In the genomic region with DNA sequence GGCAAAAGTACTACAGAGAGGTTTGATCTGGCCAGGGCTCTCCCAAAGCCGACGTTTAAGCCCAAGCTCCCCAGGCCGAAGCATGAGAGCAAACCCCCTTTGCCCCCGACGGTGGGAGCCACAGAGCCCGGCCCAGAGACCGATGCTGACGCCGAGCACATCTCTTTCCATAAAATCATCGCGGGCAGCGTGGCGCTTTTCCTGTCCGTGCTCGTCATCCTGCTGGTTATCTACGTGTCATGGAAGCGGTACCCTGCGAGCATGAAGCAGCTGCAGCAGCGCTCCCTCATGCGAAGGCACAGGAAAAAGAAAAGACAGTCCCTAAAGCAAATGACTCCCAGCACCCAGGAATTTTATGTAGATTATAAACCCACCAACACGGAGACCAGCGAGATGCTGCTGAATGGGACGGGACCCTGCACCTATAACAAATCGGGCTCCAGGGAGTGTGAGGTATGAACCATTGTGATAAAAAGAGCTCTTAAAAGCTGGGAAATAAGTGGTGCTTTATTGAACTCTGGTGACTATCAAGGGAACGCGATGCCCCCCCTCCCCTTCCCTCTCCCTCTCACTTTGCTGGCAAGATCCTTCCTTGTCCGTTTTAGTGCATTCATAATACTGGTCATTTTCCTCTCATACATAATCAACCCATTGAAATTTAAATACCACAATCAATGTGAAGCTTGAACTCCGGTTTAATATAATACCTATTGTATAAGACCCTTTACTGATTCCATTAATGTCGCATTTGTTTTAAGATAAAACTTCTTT, we compare ENCODE assay signal across 2 cellular contexts.
TF ChIP-seq lines count a peak whose summit lies in the region.

No MANE protein-coding gene starts in this region.

TF ChIP-seq in SK-N-SH, 30 proteins besides CTCF, POLR2A, EP300 and RAD21 (continued from another document):
- TF ChIP-seq, protein P1, sequence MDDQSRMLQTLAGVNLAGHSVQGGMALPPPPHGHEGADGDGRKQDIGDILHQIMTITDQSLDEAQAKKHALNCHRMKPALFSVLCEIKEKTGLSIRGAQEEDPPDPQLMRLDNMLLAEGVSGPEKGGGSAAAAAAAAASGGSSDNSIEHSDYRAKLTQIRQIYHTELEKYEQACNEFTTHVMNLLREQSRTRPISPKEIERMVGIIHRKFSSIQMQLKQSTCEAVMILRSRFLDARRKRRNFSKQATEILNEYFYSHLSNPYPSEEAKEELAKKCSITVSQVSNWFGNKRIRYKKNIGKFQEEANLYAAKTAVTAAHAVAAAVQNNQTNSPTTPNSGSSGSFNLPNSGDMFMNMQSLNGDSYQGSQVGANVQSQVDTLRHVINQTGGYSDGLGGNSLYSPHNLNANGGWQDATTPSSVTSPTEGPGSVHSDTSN (IDR thresholded peaks at IDR 0.05), result no peak
- no peak for TF ChIP-seq SIN3A (IDR thresholded peaks at IDR 0.05; ENCODE audit: borderline replicate concordance, low read depth, low read length)
- TF ChIP-seq, protein P2, sequence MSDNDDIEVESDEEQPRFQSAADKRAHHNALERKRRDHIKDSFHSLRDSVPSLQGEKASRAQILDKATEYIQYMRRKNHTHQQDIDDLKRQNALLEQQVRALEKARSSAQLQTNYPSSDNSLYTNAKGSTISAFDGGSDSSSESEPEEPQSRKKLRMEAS (IDR thresholded peaks at IDR 0.05; ENCODE audit: low read depth), result no peak
- no peak for TF ChIP-seq MXI1 (IDR thresholded peaks at IDR 0.05; ENCODE audit: low read depth, low read length)
- TF ChIP-seq, protein P3, sequence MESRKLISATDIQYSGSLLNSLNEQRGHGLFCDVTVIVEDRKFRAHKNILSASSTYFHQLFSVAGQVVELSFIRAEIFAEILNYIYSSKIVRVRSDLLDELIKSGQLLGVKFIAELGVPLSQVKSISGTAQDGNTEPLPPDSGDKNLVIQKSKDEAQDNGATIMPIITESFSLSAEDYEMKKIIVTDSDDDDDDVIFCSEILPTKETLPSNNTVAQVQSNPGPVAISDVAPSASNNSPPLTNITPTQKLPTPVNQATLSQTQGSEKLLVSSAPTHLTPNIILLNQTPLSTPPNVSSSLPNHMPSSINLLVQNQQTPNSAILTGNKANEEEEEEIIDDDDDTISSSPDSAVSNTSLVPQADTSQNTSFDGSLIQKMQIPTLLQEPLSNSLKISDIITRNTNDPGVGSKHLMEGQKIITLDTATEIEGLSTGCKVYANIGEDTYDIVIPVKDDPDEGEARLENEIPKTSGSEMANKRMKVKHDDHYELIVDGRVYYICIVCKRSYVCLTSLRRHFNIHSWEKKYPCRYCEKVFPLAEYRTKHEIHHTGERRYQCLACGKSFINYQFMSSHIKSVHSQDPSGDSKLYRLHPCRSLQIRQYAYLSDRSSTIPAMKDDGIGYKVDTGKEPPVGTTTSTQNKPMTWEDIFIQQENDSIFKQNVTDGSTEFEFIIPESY (IDR thresholded peaks at IDR 0.05; ENCODE audit: borderline replicate concordance, low read depth), result no peak
- no peak for TF ChIP-seq YY1 (IDR thresholded peaks at IDR 0.05; ENCODE audit: low read depth)
- TF ChIP-seq FOSL2 (IDR thresholded peaks at IDR 0.05; ENCODE audit: borderline replicate concordance, low read depth), result no peak
TF ChIP-seq in SK-N-SH: peak in this region for 0.

TF ChIP-seq in SK-N-SH treated with all-trans-retinoic acid at 6 μM for 48 hours, 23 proteins besides CTCF, POLR2A, EP300 and RAD21 (continued from another document):
- TF ChIP-seq, protein P4, sequence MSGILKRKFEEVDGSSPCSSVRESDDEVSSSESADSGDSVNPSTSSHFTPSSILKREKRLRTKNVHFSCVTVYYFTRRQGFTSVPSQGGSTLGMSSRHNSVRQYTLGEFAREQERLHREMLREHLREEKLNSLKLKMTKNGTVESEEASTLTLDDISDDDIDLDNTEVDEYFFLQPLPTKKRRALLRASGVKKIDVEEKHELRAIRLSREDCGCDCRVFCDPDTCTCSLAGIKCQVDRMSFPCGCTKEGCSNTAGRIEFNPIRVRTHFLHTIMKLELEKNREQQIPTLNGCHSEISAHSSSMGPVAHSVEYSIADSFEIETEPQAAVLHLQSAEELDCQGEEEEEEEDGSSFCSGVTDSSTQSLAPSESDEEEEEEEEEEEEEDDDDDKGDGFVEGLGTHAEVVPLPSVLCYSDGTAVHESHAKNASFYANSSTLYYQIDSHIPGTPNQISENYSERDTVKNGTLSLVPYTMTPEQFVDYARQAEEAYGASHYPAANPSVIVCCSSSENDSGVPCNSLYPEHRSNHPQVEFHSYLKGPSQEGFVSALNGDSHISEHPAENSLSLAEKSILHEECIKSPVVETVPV (CRISPR knock-in tag; IDR thresholded peaks at IDR 0.05), result no peak
- TF ChIP-seq CSDC2 (CRISPR knock-in tag; IDR thresholded peaks at IDR 0.05) (no peak), TCF4 (CRISPR knock-in tag; IDR thresholded peaks at IDR 0.05; ENCODE audit: borderline replicate concordance) (no peak), ZNF70 (CRISPR knock-in tag; IDR thresholded peaks at IDR 0.05) (no peak), ZFP30 (CRISPR knock-in tag; IDR thresholded peaks at IDR 0.05) (no peak)
- TF ChIP-seq, protein P5, sequence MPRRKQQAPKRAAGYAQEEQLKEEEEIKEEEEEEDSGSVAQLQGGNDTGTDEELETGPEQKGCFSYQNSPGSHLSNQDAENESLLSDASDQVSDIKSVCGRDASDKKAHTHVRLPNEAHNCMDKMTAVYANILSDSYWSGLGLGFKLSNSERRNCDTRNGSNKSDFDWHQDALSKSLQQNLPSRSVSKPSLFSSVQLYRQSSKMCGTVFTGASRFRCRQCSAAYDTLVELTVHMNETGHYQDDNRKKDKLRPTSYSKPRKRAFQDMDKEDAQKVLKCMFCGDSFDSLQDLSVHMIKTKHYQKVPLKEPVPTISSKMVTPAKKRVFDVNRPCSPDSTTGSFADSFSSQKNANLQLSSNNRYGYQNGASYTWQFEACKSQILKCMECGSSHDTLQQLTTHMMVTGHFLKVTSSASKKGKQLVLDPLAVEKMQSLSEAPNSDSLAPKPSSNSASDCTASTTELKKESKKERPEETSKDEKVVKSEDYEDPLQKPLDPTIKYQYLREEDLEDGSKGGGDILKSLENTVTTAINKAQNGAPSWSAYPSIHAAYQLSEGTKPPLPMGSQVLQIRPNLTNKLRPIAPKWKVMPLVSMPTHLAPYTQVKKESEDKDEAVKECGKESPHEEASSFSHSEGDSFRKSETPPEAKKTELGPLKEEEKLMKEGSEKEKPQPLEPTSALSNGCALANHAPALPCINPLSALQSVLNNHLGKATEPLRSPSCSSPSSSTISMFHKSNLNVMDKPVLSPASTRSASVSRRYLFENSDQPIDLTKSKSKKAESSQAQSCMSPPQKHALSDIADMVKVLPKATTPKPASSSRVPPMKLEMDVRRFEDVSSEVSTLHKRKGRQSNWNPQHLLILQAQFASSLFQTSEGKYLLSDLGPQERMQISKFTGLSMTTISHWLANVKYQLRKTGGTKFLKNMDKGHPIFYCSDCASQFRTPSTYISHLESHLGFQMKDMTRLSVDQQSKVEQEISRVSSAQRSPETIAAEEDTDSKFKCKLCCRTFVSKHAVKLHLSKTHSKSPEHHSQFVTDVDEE (CRISPR knock-in tag; IDR thresholded peaks at IDR 0.05), result no peak
- TF ChIP-seq, protein P6, sequence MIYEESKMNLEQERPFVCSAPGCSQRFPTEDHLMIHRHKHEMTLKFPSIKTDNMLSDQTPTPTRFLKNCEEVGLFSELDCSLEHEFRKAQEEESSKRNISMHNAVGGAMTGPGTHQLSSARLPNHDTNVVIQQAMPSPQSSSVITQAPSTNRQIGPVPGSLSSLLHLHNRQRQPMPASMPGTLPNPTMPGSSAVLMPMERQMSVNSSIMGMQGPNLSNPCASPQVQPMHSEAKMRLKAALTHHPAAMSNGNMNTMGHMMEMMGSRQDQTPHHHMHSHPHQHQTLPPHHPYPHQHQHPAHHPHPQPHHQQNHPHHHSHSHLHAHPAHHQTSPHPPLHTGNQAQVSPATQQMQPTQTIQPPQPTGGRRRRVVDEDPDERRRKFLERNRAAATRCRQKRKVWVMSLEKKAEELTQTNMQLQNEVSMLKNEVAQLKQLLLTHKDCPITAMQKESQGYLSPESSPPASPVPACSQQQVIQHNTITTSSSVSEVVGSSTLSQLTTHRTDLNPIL (CRISPR knock-in tag; IDR thresholded peaks at IDR 0.05; ENCODE audit: low read depth), result no peak
